In the genomic region with DNA sequence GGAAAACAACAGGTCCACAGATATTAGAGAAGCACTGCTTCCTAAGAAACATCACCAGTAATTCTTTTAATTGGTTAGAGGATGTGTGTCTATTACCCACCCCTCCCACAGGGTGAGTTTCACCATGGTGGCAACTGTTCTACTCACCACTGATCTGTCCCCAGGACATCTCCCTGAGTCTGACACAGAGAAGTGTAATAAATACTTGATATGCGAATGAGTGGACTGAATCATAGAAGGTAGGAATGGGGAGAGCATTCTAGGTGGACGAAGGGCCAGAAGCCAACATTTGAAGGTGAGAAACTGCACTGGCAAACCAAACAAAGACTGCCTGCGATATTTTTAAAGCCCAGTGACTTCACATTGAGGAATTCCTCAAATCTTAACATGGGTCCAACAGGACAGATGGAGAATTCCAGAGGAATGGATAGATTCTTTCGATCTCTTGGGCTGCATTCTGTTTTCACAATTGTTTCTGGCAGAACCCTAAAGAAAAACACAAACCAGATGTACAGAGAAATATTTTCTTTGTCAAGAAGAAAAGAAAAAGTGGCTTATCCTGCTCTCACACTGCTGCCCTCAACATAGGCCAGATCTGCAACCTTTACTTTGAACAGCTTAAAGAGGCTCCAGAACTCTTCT, we compare ENCODE assay signal across 22 cellular contexts.
DNase-seq lines count a peak whose midpoint lies in the region; ATAC-seq and TF ChIP-seq lines count a peak whose summit lies in the region.
"Had no signal": no experiment of that assay in that cellular context is flagged by ENCODE, and none has a peak within 500 bp of the region (broad histone marks: within the 10 kb centered on the region; RNA-seq: fewer than 3 reads in every experiment).

No MANE protein-coding gene starts in this region.

- peak overlapping the region; percentile 30 for H3K27ac Mint-ChIP-seq in mesothelial cell of epicardium
- peak overlapping the region; percentile 7 for H3K27ac Mint-ChIP-seq in type B pancreatic cell
- H3K27ac Mint-ChIP-seq in activated T-cell treated with anti-CD3 and anti-CD28 coated beads, Interleukin-2, amount 50 U/mL, for 24 hours, result no peak overlapping the region
- H3K27ac Mint-ChIP-seq: nephron progenitor cell had no signal

- H3K4me2 ChIP-seq in SK-N-SH, result no peak overlapping the region

- peak; percentile 5 to 19; a peak in 2 of 4 replicates for TF ChIP-seq EP300 in SK-N-SH (IDR thresholded peaks at IDR 0.05; ENCODE audit: borderline replicate concordance in 1 of 2, low read depth in 1 of 2, low read length in 1 of 2)

- TF ChIP-seq CTCF in SK-N-SH (IDR thresholded peaks at IDR 0.05) (no peak), mesothelial cell of epicardium (IDR thresholded peaks at IDR 0.05; ENCODE audit: unreplicated experiment) (no peak), type B pancreatic cell (conservative IDR thresholded peaks at IDR 0.05) (no peak), omental fat pad (IDR thresholded peaks at IDR 0.05) (no peak)

- H3K27me3 Mint-ChIP-seq in mesothelial cell of epicardium (ENCODE audit: low read depth) (peaks cover 19% of the 10 kb centered on the region), type B pancreatic cell (peaks cover 5% of the 10 kb centered on the region)
- no peaks in the 10 kb centered on the region for H3K27me3 Mint-ChIP-seq in activated T-cell treated with anti-CD3 and anti-CD28 coated beads, Interleukin-2, amount 50 U/mL, for 24 hours

- H3K4me3 Mint-ChIP-seq in mesothelial cell of epicardium, result no peak overlapping the region
- no peak overlapping the region for H3K4me3 Mint-ChIP-seq in type B pancreatic cell
- no peak overlapping the region for H3K4me3 Mint-ChIP-seq in activated T-cell treated with anti-CD3 and anti-CD28 coated beads, Interleukin-2, amount 50 U/mL, for 24 hours
- H3K4me3 Mint-ChIP-seq: CD14-positive monocyte, nephron progenitor cell had no signal

- H3K9me3 Mint-ChIP-seq in mesothelial cell of epicardium (no peaks in the 10 kb centered on the region), type B pancreatic cell (peaks cover 5% of the 10 kb centered on the region)
- H3K9me3 Mint-ChIP-seq in activated T-cell treated with anti-CD3 and anti-CD28 coated beads, Interleukin-2, amount 50 U/mL, for 24 hours, result no peaks in the 10 kb centered on the region

- peaks cover 6% of the 10 kb centered on the region; the same call in 1 of the 2 replicates for H3K27me3 ChIP-seq in SK-N-SH (ENCODE audit: insufficient read depth)
- H3K27me3 ChIP-seq: pancreas had no signal

- H3K9ac ChIP-seq in SK-N-SH, result no peak overlapping the region

- H3K36me3 Mint-ChIP-seq in mesothelial cell of epicardium (no peaks in the 10 kb centered on the region), type B pancreatic cell (no peaks in the 10 kb centered on the region)
- no peaks in the 10 kb centered on the region for H3K36me3 Mint-ChIP-seq in activated T-cell treated with anti-CD3 and anti-CD28 coated beads, Interleukin-2, amount 50 U/mL, for 24 hours (ENCODE audit: low read depth)
- H3K36me3 Mint-ChIP-seq: CD14-positive monocyte had no signal

- H3K4me3 ChIP-seq in SK-N-SH (ENCODE audit: low read depth in 2 of 2, low read length in 1 of 2), result no peak overlapping the region
- H3K4me3 ChIP-seq: GM12878, pancreas had no signal

- no peak for ATAC-seq in omental fat pad (ENCODE audit: low FRiP score)
- ATAC-seq: GM12878 had no signal

- DNase-seq in SK-N-SH (no peak), epidermal melanocyte (ENCODE audit: insufficient read length, low spot score) (peak; percentile 53), mesothelial cell of epicardium (ENCODE audit: low spot score in 2 of 2, unreplicated experiment in 2 of 2) (no peak), type B pancreatic cell (ENCODE audit: extremely low spot score, unreplicated experiment) (no peak), omental fat pad (ENCODE audit: low spot score) (no peak), T-helper 9 cell (no peak)
- DNase-seq in activated T-cell treated with anti-CD3 and anti-CD28 coated beads, Interleukin-2, amount 50 U/mL, for 24 hours, result no peak
- no peak for DNase-seq in activated CD4-positive, alpha-beta T cell treated with anti-CD3 and anti-CD28 coated beads, Interleukin-2, amount 50 U/mL, for 48 hours
- DNase-seq: activated CD4-positive, alpha-beta T cell treated with anti-CD3 and anti-CD28 coated beads for 48 hours; activated naive CD4-positive, alpha-beta T cell; activated T-cell treated with anti-CD3 and anti-CD28 coated beads, Interleukin-2, amount 50 U/mL, for 1 hour; Calu3; cortex of kidney; DND-41; NCI-H1694; NCI-H510A; nephron progenitor cell; pancreas; stimulated activated CD4-positive, alpha-beta T cell treated with anti-CD3 and anti-CD28 coated beads, Interleukin-2, amount 100 ng/mL, for 24 hours had no signal

- POLR2A ChIA-PET in SK-N-SH (lab: Yijun Ruan, JAX), result no interaction called here

- no peak for TF ChIP-seq RAD21 in SK-N-SH (IDR thresholded peaks at IDR 0.05; ENCODE audit: low read length)

- H3F3A ChIP-seq in SK-N-SH (replicated peaks; ENCODE audit: insufficient read depth), result no peaks in the 10 kb centered on the region

- H3K79me2 ChIP-seq in SK-N-SH (ENCODE audit: insufficient read depth), result no peaks in the 10 kb centered on the region

- CTCF ChIA-PET in SK-N-SH (lab: Yijun Ruan, JAX), result no interaction called here

- H3K4me1 Mint-ChIP-seq in mesothelial cell of epicardium (peaks cover 10% of the 10 kb centered on the region), type B pancreatic cell (ENCODE audit: unreplicated experiment) (peaks cover 14% of the 10 kb centered on the region)
- peaks cover 1% of the 10 kb centered on the region for H3K4me1 Mint-ChIP-seq in activated T-cell treated with anti-CD3 and anti-CD28 coated beads, Interleukin-2, amount 50 U/mL, for 24 hours (ENCODE audit: low read depth)
- H3K4me1 Mint-ChIP-seq: CD14-positive monocyte had no signal

- H3K27ac ChIP-seq in SK-N-SH (ENCODE audit: low read depth in 2 of 2, low read length in 1 of 2), result peak overlapping the region in 1 of 2 experiments; percentile 53; a peak in 2 of 4 replicates
- H3K27ac ChIP-seq: pancreas, VCaP had no signal

- no peaks in the 10 kb centered on the region for H3K36me3 ChIP-seq in SK-N-SH (replicated peaks in 1 of 2; ENCODE audit: control insufficient read depth in 1 of 2, insufficient read depth in 2 of 2, low read length in 1 of 2)
- H3K36me3 ChIP-seq: pancreas had no signal

- peaks cover 0 to 8% of the 10 kb centered on the region in 2 experiments; a peak in 1 of 4 replicates for H3K4me1 ChIP-seq in SK-N-SH (ENCODE audit: control insufficient read depth in 1 of 2, insufficient read depth in 2 of 2, low read depth in 1 of 2, low read length in 1 of 2)
- H3K4me1 ChIP-seq: pancreas had no signal

- no peaks in the 10 kb centered on the region for H3K9me3 ChIP-seq in SK-N-SH
- H3K9me3 ChIP-seq: pancreas had no signal

- no peak overlapping the region for H2AFZ ChIP-seq in SK-N-SH (ENCODE audit: low read depth)

- H4K20me1 ChIP-seq in SK-N-SH (ENCODE audit: insufficient read depth), result no peaks in the 10 kb centered on the region

- H3K9me2 ChIP-seq in SK-N-SH, result no peaks in the 10 kb centered on the region

- 17% methylated on average over 4 of the region's 4 CpGs for WGBS in SK-N-SH (ENCODE audit: low lambda C conversion rate)

TF ChIP-seq in SK-N-SH, 30 proteins besides CTCF, POLR2A, EP300 and RAD21:
- TF ChIP-seq GABPA (IDR thresholded peaks at IDR 0.05; ENCODE audit: low read depth), result no peak
- peak; percentile 30; the same call in 1 of the 2 replicates for TF ChIP-seq NFIC (IDR thresholded peaks at IDR 0.05; ENCODE audit: borderline replicate concordance)
- no peak for TF ChIP-seq NRF1 (IDR thresholded peaks at IDR 0.05; ENCODE audit: low read depth, low read length)
- no peak for TF ChIP-seq GATA2 (CRISPR knock-in tag; IDR thresholded peaks at IDR 0.05)
- no peak for TF ChIP-seq MEF2A (IDR thresholded peaks at IDR 0.05; ENCODE audit: borderline replicate concordance, low read depth)
- peak; percentile 90 for TF ChIP-seq TCF12 (IDR thresholded peaks at IDR 0.05)
- TF ChIP-seq EZH2phosphoT487 (IDR thresholded peaks at IDR 0.05; ENCODE audit: borderline replicate concordance, low read depth), result no peak
- TF ChIP-seq JUND (IDR thresholded peaks at IDR 0.05), result peak; percentile 12; the same call in 1 of the 2 replicates
- TF ChIP-seq SMC3 (IDR thresholded peaks at IDR 0.05; ENCODE audit: low read depth, low read length), result no peak
- no peak for TF ChIP-seq FOSL2 (IDR thresholded peaks at IDR 0.05; ENCODE audit: borderline replicate concordance, low read depth)
- TF ChIP-seq, protein P1, sequence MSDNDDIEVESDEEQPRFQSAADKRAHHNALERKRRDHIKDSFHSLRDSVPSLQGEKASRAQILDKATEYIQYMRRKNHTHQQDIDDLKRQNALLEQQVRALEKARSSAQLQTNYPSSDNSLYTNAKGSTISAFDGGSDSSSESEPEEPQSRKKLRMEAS (IDR thresholded peaks at IDR 0.05; ENCODE audit: low read depth), result no peak
- no peak for TF ChIP-seq RFX5 (IDR thresholded peaks at IDR 0.05; ENCODE audit: low read length)
- no peak for TF ChIP-seq POLR2AphosphoS5 (IDR thresholded peaks at IDR 0.05; ENCODE audit: low read depth, low read length)
- TF ChIP-seq USF1 (IDR thresholded peaks at IDR 0.05; ENCODE audit: borderline replicate concordance, low read depth), result no peak
- TF ChIP-seq PBX3 (IDR thresholded peaks at IDR 0.05), result peak; percentile 60; the same call in 1 of the 2 replicates
